20 cellular contexts compared by ENCODE assay signal in the genomic region with DNA sequence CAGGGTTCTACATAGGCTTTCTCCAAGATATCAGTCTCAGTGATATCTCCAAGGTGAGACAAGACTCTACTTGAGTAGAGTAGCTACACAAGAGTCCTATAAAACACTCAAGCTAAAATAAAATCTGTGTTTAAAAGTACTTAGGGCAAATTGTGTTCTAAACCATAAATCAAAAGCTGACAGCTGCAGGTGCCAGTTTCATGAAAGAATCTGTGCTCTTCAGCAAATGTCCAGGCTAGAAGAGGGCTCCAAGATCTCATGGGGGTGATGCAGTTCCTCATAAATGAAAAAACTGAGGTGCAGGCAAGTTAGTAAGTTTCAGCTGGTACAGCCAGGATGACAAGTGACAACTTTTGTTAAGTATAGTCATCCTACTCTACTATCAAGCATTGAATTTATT.
"Had no signal": no experiment of that assay in that cellular context is flagged by ENCODE, and none has a peak within 500 bp of the region (broad histone marks: within the 10 kb centered on the region; RNA-seq: fewer than 3 reads in every experiment).

No MANE protein-coding gene starts in this region.

- H3K4me3 ChIP-seq: coronary artery, esophagus muscularis mucosa, thoracic aorta had no signal

- H3K27me3 ChIP-seq: esophagus muscularis mucosa had no signal

- H3K9me3 ChIP-seq: thoracic aorta had no signal

- H3K36me3 Mint-ChIP-seq: activated CD8-positive, alpha-beta memory T cell treated with anti-CD3 and anti-CD28 coated beads, Interleukin-2, amount 10 ng/mL, durations not matched to agents 7 days and 5 days; natural killer cell; type B pancreatic cell had no signal

- H3K4me1 ChIP-seq: esophagus muscularis mucosa had no signal

- H3K4me1 Mint-ChIP-seq: activated CD8-positive, alpha-beta memory T cell treated with anti-CD3 and anti-CD28 coated beads, Interleukin-2, amount 10 ng/mL, durations not matched to agents 7 days and 5 days; activated naive CD8-positive, alpha-beta T cell treated with anti-CD3 and anti-CD28 coated beads, Interleukin-2, amount 50 U/mL, for 24 hours; natural killer cell had no signal

- H3K9me3 Mint-ChIP-seq: activated naive CD8-positive, alpha-beta T cell treated with anti-CD3 and anti-CD28 coated beads, Interleukin-2, amount 50 U/mL, for 24 hours; activated T-helper 1 cell treated with anti-CD3 and anti-CD28 coated beads, Interleukin-12 subunit alpha, Interleukin-12 subunit beta, Interleukin-2, Interleukin-4 antibody, amounts not matched to agents 30 ng/mL and 10 ng/mL and 1 ng/mL, durations not matched to agents 14 hours and 24 hours and 36 hours; type B pancreatic cell had no signal

- H3K27me3 Mint-ChIP-seq: activated naive CD8-positive, alpha-beta T cell treated with anti-CD3 and anti-CD28 coated beads, Interleukin-2, amount 50 U/mL, for 24 hours had no signal

- H3K4me3 Mint-ChIP-seq: activated CD8-positive, alpha-beta memory T cell treated with anti-CD3 and anti-CD28 coated beads, Interleukin-2, amount 10 ng/mL, durations not matched to agents 7 days and 5 days; activated CD8-positive, alpha-beta T cell treated with anti-CD3 and anti-CD28 coated beads for 36 hours; activated naive CD8-positive, alpha-beta T cell treated with anti-CD3 and anti-CD28 coated beads, Interleukin-2, amount 50 U/mL, for 24 hours; activated T-helper 1 cell treated with anti-CD3 and anti-CD28 coated beads, Interleukin-12 subunit alpha, Interleukin-12 subunit beta, Interleukin-2, Interleukin-4 antibody, amounts not matched to agents 30 ng/mL and 10 ng/mL and 1 ng/mL, durations not matched to agents 14 hours and 24 hours and 36 hours; natural killer cell; type B pancreatic cell had no signal

- H3K27ac Mint-ChIP-seq: activated CD8-positive, alpha-beta memory T cell treated with anti-CD3 and anti-CD28 coated beads, Interleukin-2, amount 10 ng/mL, durations not matched to agents 7 days and 5 days; activated CD8-positive, alpha-beta T cell treated with anti-CD3 and anti-CD28 coated beads for 36 hours; activated naive CD8-positive, alpha-beta T cell treated with anti-CD3 and anti-CD28 coated beads, Interleukin-2, amount 50 U/mL, for 24 hours; activated T-helper 1 cell treated with anti-CD3 and anti-CD28 coated beads, Interleukin-12 subunit alpha, Interleukin-12 subunit beta, Interleukin-2, Interleukin-4 antibody, amounts not matched to agents 30 ng/mL and 10 ng/mL and 1 ng/mL, durations not matched to agents 14 hours and 24 hours and 36 hours; natural killer cell; progenitor cell of endocrine pancreas; type B pancreatic cell had no signal

- ATAC-seq: activated CD8-positive, alpha-beta memory T cell treated with anti-CD3 and anti-CD28 coated beads, Interleukin-2, amount 10 ng/mL, durations not matched to agents 7 days and 5 days; activated CD8-positive, alpha-beta T cell treated with anti-CD3 and anti-CD28 coated beads for 36 hours; activated naive CD8-positive, alpha-beta T cell treated with anti-CD3 and anti-CD28 coated beads, Interleukin-2, amount 50 U/mL, for 24 hours; natural killer cell had no signal

- DNase-seq: activated CD4-positive, alpha-beta T cell treated with anti-CD3 and anti-CD28 coated beads for 48 hours; activated CD8-positive, alpha-beta memory T cell treated with anti-CD3 and anti-CD28 coated beads, Interleukin-2, amount 10 ng/mL, durations not matched to agents 7 days and 5 days; activated CD8-positive, alpha-beta T cell treated with anti-CD3 and anti-CD28 coated beads for 36 hours; activated gamma-delta T cell; activated naive CD4-positive, alpha-beta T cell treated with anti-CD3 and anti-CD28 coated beads, Interleukin-2, amount 50 U/mL, for 16 hours; activated naive CD8-positive, alpha-beta T cell treated with anti-CD3 and anti-CD28 coated beads, Interleukin-2, amount 50 U/mL, for 24 hours; activated T-cell treated with anti-CD3 and anti-CD28 coated beads for 4 hours; cerebellar nuclear complex; hypothalamus; midbrain; natural killer cell; retina; stimulated activated CD4-positive, alpha-beta T cell treated with anti-CD3 and anti-CD28 coated beads, Interleukin-4, amount 100 ng/mL, for 1 hour; stimulated activated naive CD4-positive, alpha-beta T cell had no signal

- H3K27ac ChIP-seq: coronary artery, esophagus muscularis mucosa, thoracic aorta had no signal
